ENCODE assay signal across 23 cellular contexts in the genomic region with DNA sequence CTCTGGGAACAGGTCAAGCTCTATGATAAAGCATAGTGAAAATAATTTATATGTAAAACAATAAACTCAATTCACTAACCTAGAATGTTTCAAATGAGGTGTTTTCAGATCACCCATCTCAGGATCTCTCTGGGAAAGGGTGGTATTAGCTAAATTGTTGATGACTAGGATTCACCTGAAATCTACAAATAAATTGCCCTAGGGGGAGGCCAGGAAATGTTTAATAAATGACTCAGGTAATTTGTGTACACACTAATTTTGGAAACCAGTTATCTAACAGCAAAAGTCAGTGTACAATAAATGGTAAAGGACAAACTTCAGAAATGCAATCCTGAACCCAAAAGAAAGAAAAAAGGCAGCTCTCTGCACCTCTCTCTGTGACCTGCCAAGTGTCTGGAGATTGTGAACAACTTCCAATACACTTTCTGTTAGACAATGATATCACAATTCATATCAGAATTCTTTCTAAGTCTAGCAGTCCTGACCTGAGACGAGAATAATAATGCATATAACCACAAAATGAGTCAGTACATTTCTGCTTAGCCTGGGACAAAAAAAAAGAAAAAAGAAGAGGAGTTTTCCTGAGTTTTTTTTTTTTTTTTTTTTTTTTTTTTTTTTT.
DNase-seq lines count a peak whose midpoint lies in the region; ATAC-seq and TF ChIP-seq lines count a peak whose summit lies in the region.
"Had no signal": no experiment of that assay in that cellular context is flagged by ENCODE, and none has a peak within 500 bp of the region (broad histone marks: within the 10 kb centered on the region; RNA-seq: fewer than 3 reads in every experiment).

No MANE protein-coding gene starts in this region.

- DNase-seq in DMS53 (lab: John Stamatoyannopoulos, UW) (peak; percentile 10), DMS53 treated with DMSO at 0.1 percent for 48 hours (lab: John Stamatoyannopoulos, UW; ENCODE audit: unreplicated experiment) (no peak), PC-3 (peak; percentile 87), epithelial cell of prostate (ENCODE audit: low read depth, low spot score) (peak; percentile 43), NCI-H345 (lab: John Stamatoyannopoulos, UW) (no peak), T-helper 2 cell (no peak)
- DNase-seq: activated CD4-positive, alpha-beta T cell treated with anti-CD3 and anti-CD28 coated beads, Interleukin-2, amount 10 ng/mL, durations not matched to agents 7 days and 5 days; activated T-cell treated with anti-CD3 and anti-CD28 coated beads for 4 hours; central memory CD4-positive, alpha-beta T cell; effector memory CD8-positive, alpha-beta T cell; H7; lower lobe of right lung; naive B cell; NCI-H187; NCI-H510A; posterior cingulate gyrus; stimulated activated CD4-positive, alpha-beta T cell treated with anti-CD3 and anti-CD28 coated beads, Interleukin-12 subunit alpha, Interleukin-12 subunit beta, amount 100 ng/mL, for 4 hours; stimulated activated naive CD4-positive, alpha-beta T cell treated with Interleukin-2 at 50 U/mL for 16 hours; upper lobe of right lung had no signal

- intact Hi-C loops in PC-3 (cut with micrococcal nuclease) = no loop called here

- H3K4me2 ChIP-seq in PC-3 (ENCODE audit: low read length) (peak overlapping the region; percentile 78), skeletal muscle satellite cell (ENCODE audit: low read length) (peak overlapping the region; percentile 8)

- H3K9ac ChIP-seq in PC-3 (ENCODE audit: low read length) = peak overlapping the region; percentile 45
- no peak overlapping the region for H3K9ac ChIP-seq in skeletal muscle satellite cell (ENCODE audit: low read depth, low read length)

- H3K27me3 ChIP-seq in PC-3 (ENCODE audit: low read length) = no peaks in the 10 kb centered on the region
- H3K27me3 ChIP-seq in skeletal muscle satellite cell (ENCODE audit: control insufficient read depth, insufficient read depth, low read length) = no peaks in the 10 kb centered on the region
- H3K27me3 ChIP-seq: upper lobe of right lung had no signal

- H3K79me2 ChIP-seq in PC-3 (ENCODE audit: low read length) = no peaks in the 10 kb centered on the region

- no peaks in the 10 kb centered on the region for H4K20me1 ChIP-seq in PC-3 (ENCODE audit: low read length)

- TF ChIP-seq CTCF in PC-3 (conservative IDR thresholded peaks at IDR 0.05; ENCODE audit: low read depth, low read length) = no peak

- H3K27ac ChIP-seq in PC-3 (ENCODE audit: low read length) (peak overlapping the region; percentile 85), epithelial cell of prostate (peak overlapping the region; percentile 11)
- H3K27ac ChIP-seq: 22Rv1, lower lobe of right lung, SK-N-MC, upper lobe of right lung had no signal

- ATAC-seq in PC-3 (peak; percentile 88), GM21723 (IDR thresholded peaks at IDR 0.05; ENCODE audit: unreplicated experiment) (no peak)
- ATAC-seq: effector memory CD8-positive, alpha-beta T cell; lower lobe of right lung; upper lobe of right lung had no signal

- H3K36me3 ChIP-seq in PC-3 (ENCODE audit: low read depth, low read length) (no peaks in the 10 kb centered on the region), skeletal muscle satellite cell (ENCODE audit: insufficient read depth, low read length) (no peaks in the 10 kb centered on the region)
- H3K36me3 ChIP-seq: lower lobe of right lung, upper lobe of right lung had no signal

- peak overlapping the region; percentile 24; the same call in 1 of the 2 replicates for H3K4me3 ChIP-seq in PC-3 (ENCODE audit: low read length)
- no peak overlapping the region for H3K4me3 ChIP-seq in skeletal muscle satellite cell (ENCODE audit: low read length)
- H3K4me3 ChIP-seq: lower lobe of right lung, SK-N-MC, upper lobe of right lung had no signal

- peaks cover 5% of the 10 kb centered on the region for H3F3A ChIP-seq in PC-3 (ENCODE audit: low read length, unreplicated experiment)

- no peak overlapping the region for H2AFZ ChIP-seq in PC-3 (ENCODE audit: low read length)

- H3K4me1 ChIP-seq in PC-3 (ENCODE audit: insufficient read depth, low read length) = peaks cover 30% of the 10 kb centered on the region
- H3K4me1 ChIP-seq in skeletal muscle satellite cell (ENCODE audit: control insufficient read depth, insufficient read depth, low read length) = peaks cover 15% of the 10 kb centered on the region
- H3K4me1 ChIP-seq: lower lobe of right lung, upper lobe of right lung had no signal

- CTCF ChIA-PET in PC-3 (lab: Charles Lee) = interaction anchor here (0.6 kb wide), 2 partner anchors 200 to 291 kb away, joined by 3 to 7 read pairs; no protein-coding TSS in a partner anchor

- no TSS peak for BruUV-seq in PC-3 (replicated peaks; lab: Mats Ljungman, UMichigan)

- H3K9me3 ChIP-seq in PC-3 (ENCODE audit: low read length) = no peaks in the 10 kb centered on the region
- H3K9me3 ChIP-seq in skeletal muscle satellite cell (replicated peaks; ENCODE audit: low read length) = no peaks in the 10 kb centered on the region
- H3K9me3 ChIP-seq: lower lobe of right lung, upper lobe of right lung had no signal

- POLR2A ChIA-PET in PC-3 (lab: Charles Lee; ENCODE audit: unreplicated experiment) = no interaction called here

- H3K9me2 ChIP-seq in PC-3 (replicated peaks; ENCODE audit: low read length) = no peaks in the 10 kb centered on the region

Comparison
In these comparisons a context has a peak if more than half of its experiments do, and no peak if none do; other contexts are left out.
1. DNase-seq: peak in DMS53 (single experiment), PC-3 (single experiment) and epithelial cell of prostate (single experiment); none in DMS53 treated with DMSO at 0.1 percent for 48 hours (single experiment), NCI-H345 (single experiment) and T-helper 2 cell (0 of 5).